8 cellular contexts compared by ENCODE assay signal in the genomic region with DNA sequence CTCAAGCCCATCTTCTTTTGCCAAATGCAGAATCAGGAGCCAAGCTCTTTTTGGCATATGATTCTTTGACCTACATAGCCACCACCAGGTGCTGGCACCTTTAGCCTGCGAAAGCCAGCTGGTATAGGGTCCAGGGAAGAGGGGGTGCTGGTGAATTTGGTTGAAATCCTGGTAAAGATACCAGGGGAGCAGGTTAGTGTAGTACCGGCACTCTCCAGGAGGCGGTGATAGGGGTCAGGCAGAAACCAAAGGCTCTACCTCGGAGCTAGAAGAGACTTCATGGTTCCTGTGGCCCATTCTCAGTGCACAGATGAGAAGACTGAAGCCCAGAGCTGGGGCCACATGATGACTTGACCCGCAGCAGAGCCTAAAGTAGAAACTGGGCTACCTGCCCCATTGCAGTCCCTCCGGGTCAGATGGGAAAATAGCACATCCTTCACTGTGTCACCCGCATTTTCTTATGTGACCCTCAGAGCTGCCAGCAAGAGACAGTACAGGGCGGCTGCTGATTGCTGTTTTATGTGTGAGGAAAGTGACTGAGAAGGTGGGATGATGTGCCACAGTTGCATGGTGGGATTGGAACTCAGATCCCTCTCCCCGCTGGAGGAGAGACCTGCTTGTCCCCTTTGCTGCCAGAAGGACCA. TPM values are rescaled to one million over a fixed set of nuclear protein-coding genes. Genes with fewer than 3 reads are reported as not detected.
DNase-seq lines count a peak whose midpoint lies in the region; ATAC-seq and TF ChIP-seq lines count a peak whose summit lies in the region.

No MANE protein-coding gene starts in this region.

- peak; percentile 22 for ATAC-seq in left ventricle myocardium superior
- no peak for ATAC-seq in HG02885 (IDR thresholded peaks at IDR 0.05; ENCODE audit: poor library complexity, unreplicated experiment)
- ATAC-seq in HG03280 (IDR thresholded peaks at IDR 0.05; ENCODE audit: unreplicated experiment), result no peak

- no peak overlapping the region for H3K9ac ChIP-seq in SK-N-SH

- H3K36me3 ChIP-seq in H7 (replicated peaks; ENCODE audit: control insufficient read depth, insufficient read depth, low read length), result peaks cover 14% of the 10 kb centered on the region
- H3K36me3 ChIP-seq in SK-N-SH (replicated peaks in 1 of 2; ENCODE audit: control insufficient read depth in 1 of 2, insufficient read depth in 2 of 2, low read length in 1 of 2), result peaks cover 13 to 45% of the 10 kb centered on the region in 2 experiments

- H3K4me3 Mint-ChIP-seq in CD14-positive monocyte, result no peak overlapping the region
- no peak overlapping the region for H3K4me3 Mint-ChIP-seq in activated naive CD4-positive, alpha-beta T cell treated with anti-CD3 and anti-CD28 coated beads for 36 hours

- 54% methylated on average over 6 of the region's 9 CpGs for WGBS in SK-N-SH (ENCODE audit: low lambda C conversion rate)

- TF ChIP-seq EP300 in SK-N-SH (IDR thresholded peaks at IDR 0.05; ENCODE audit: borderline replicate concordance in 1 of 2, low read depth in 1 of 2, low read length in 1 of 2), result no peak

- H3K9me3 Mint-ChIP-seq in CD14-positive monocyte, result peaks cover 0 to 2% (median 0%) of the 10 kb centered on the region in 7 donors
- no peaks in the 10 kb centered on the region for H3K9me3 Mint-ChIP-seq in activated naive CD4-positive, alpha-beta T cell treated with anti-CD3 and anti-CD28 coated beads for 36 hours

- DNase-seq in CD14-positive monocyte (ENCODE audit: low spot score) (peak; percentile 67), H7 (peak; percentile 92), SK-N-SH (peak; percentile 83), left ventricle myocardium superior (peak; percentile 61)
- DNase-seq in activated naive CD4-positive, alpha-beta T cell treated with anti-CD3 and anti-CD28 coated beads for 36 hours, result peak; percentile 88
- DNase-seq in stimulated activated CD4-positive, alpha-beta T cell treated with anti-CD3 and anti-CD28 coated beads, Interleukin-1b, Interleukin-23, amount 100 ng/mL, for 24 hours (ENCODE audit: low read depth in 4 of 4, low spot score in 1 of 4), result peak; percentile 65 to 76 (median 71)

- H3K27me3 ChIP-seq in H7 (ENCODE audit: control insufficient read depth, insufficient read depth, low read length), result no peaks in the 10 kb centered on the region
- H3K27me3 ChIP-seq in SK-N-SH (ENCODE audit: insufficient read depth), result no peaks in the 10 kb centered on the region

- H3K9me2 ChIP-seq in SK-N-SH, result no peaks in the 10 kb centered on the region

- POLR2A ChIA-PET in SK-N-SH (lab: Yijun Ruan, JAX), result no interaction called here

- no peak overlapping the region for H3K4me2 ChIP-seq in SK-N-SH

- CTCF ChIA-PET in SK-N-SH (lab: Yijun Ruan, JAX), result interaction anchor here (0.6 to 16.7 kb wide), 66 partner anchors 8 to 1416 kb away, joined by 3 to 380 read pairs (median 5); a partner anchor contains a TSS
- CTCF ChIA-PET in activated naive CD4-positive, alpha-beta T cell treated with anti-CD3 and anti-CD28 coated beads for 36 hours (lab: Charles Lee), result interaction anchor here (0.6 to 6.2 kb wide), 53 partner anchors 8 to 271 kb away, joined by 3 to 232 read pairs (median 5); a partner anchor contains a TSS

- peaks cover 55% of the 10 kb centered on the region for H3K4me1 Mint-ChIP-seq in CD14-positive monocyte
- H3K4me1 Mint-ChIP-seq in activated naive CD4-positive, alpha-beta T cell treated with anti-CD3 and anti-CD28 coated beads for 36 hours (ENCODE audit: low read depth), result peaks cover 53% of the 10 kb centered on the region

- peaks cover 0 to 1% (median 0%) of the 10 kb centered on the region in 3 donors for H3K27me3 Mint-ChIP-seq in CD14-positive monocyte (ENCODE audit: low read depth in 3 of 3)
- H3K27me3 Mint-ChIP-seq in activated naive CD4-positive, alpha-beta T cell treated with anti-CD3 and anti-CD28 coated beads for 36 hours (ENCODE audit: low read depth), result no peaks in the 10 kb centered on the region

- H3F3A ChIP-seq in SK-N-SH (replicated peaks; ENCODE audit: insufficient read depth), result no peaks in the 10 kb centered on the region

- peak; percentile 92 for TF ChIP-seq CTCF in CD14-positive monocyte (IDR thresholded peaks at IDR 0.05)
- TF ChIP-seq CTCF in SK-N-SH (IDR thresholded peaks at IDR 0.05), result peak; percentile 72

- peaks cover 61 to 62% of the 10 kb centered on the region in 2 donors for H3K36me3 Mint-ChIP-seq in CD14-positive monocyte
- peaks cover 10% of the 10 kb centered on the region for H3K36me3 Mint-ChIP-seq in activated naive CD4-positive, alpha-beta T cell treated with anti-CD3 and anti-CD28 coated beads for 36 hours (ENCODE audit: low read depth)

- H3K79me2 ChIP-seq in SK-N-SH (ENCODE audit: insufficient read depth), result no peaks in the 10 kb centered on the region

- H2AFZ ChIP-seq in SK-N-SH (ENCODE audit: low read depth), result no peak overlapping the region

- intact Hi-C loops in CD14-positive monocyte (cut with micrococcal nuclease), result loop anchor here (2.0 to 10.0 kb wide), 7 partner anchors 33 to 230 kb away; a partner anchor contains a TSS
- intact Hi-C loops in activated naive CD4-positive, alpha-beta T cell treated with anti-CD3 and anti-CD28 coated beads for 36 hours (cut with micrococcal nuclease), result loop anchor here (1.0 to 5.0 kb wide), 7 partner anchors 74 to 344 kb away; a partner anchor contains a TSS
- intact Hi-C loops in left ventricle myocardium superior (cut with micrococcal nuclease), result no loop called here

- peak; percentile 85 for TF ChIP-seq RAD21 in SK-N-SH (IDR thresholded peaks at IDR 0.05; ENCODE audit: low read length)

- no peak overlapping the region for H3K4me3 ChIP-seq in H7 (ENCODE audit: insufficient read depth, low read depth, low read length)
- H3K4me3 ChIP-seq in SK-N-SH (ENCODE audit: low read depth in 2 of 2, low read length in 1 of 2), result no peak overlapping the region; a peak in 1 of 4 replicates

- peak overlapping the region; percentile 14 to 81 (median 31) for H3K27ac Mint-ChIP-seq in CD14-positive monocyte
- H3K27ac Mint-ChIP-seq in activated naive CD4-positive, alpha-beta T cell treated with anti-CD3 and anti-CD28 coated beads for 36 hours, result no peak overlapping the region

- peaks cover 5% of the 10 kb centered on the region; the same call in 1 of the 2 replicates for H4K20me1 ChIP-seq in SK-N-SH (ENCODE audit: insufficient read depth)

- peaks cover 0 to 2% of the 10 kb centered on the region in 2 experiments; a peak in 1 of 4 replicates for H3K4me1 ChIP-seq in SK-N-SH (ENCODE audit: control insufficient read depth in 1 of 2, insufficient read depth in 2 of 2, low read depth in 1 of 2, low read length in 1 of 2)

- H3K9me3 ChIP-seq in SK-N-SH, result no peaks in the 10 kb centered on the region

- H3K27ac ChIP-seq in SK-N-SH (ENCODE audit: low read depth in 2 of 2, low read length in 1 of 2), result no peak overlapping the region

TF ChIP-seq in SK-N-SH, 30 proteins besides CTCF, POLR2A, EP300 and RAD21:
- peak; percentile 85 for TF ChIP-seq SMC3 (IDR thresholded peaks at IDR 0.05; ENCODE audit: low read depth, low read length)
- no peak for TF ChIP-seq TEAD4 (IDR thresholded peaks at IDR 0.05; ENCODE audit: borderline replicate concordance, insufficient read depth)

RNA-seq across cellular contexts. Expression of a gene that starts 36.0 kb away (rescaled TPM):
- polyA plus RNA-seq in CD14-positive monocyte, result not detected
- total RNA-seq in H7 (2014; rRNA removed; shearing (Covaris generic)), result not detected in 2 replicates
- polyA plus RNA-seq in SK-N-SH (2012; rRNA removed), result not detected in 2 replicates
- not detected in 2 replicates for polyA plus RNA-seq in SK-N-SH (2012; cell fraction: cytosol; rRNA removed)
- polyA plus RNA-seq in SK-N-SH (2012; cell fraction: nucleus; rRNA removed), result 0.07 TPM in 1 of 2 replicates, not detected in the other
- total RNA-seq in activated naive CD4-positive, alpha-beta T cell treated with anti-CD3 and anti-CD28 coated beads for 36 hours, result not detected
- not detected for total RNA-seq in left ventricle myocardium superior

RNA-seq across cellular contexts. Expression of a gene that starts 37.7 kb away (rescaled TPM):
- polyA plus RNA-seq in CD14-positive monocyte (1 to 10 TPM; 4.1 to 7.8 TPM), SK-N-SH (2012; rRNA removed) (not detected in 2 replicates)
- total RNA-seq in H7 (2014; rRNA removed; shearing (Covaris generic)), result not detected in 2 replicates
- not detected in 2 replicates for polyA plus RNA-seq in SK-N-SH (2012; cell fraction: cytosol; rRNA removed)
- polyA plus RNA-seq in SK-N-SH (2012; cell fraction: nucleus; rRNA removed), result not detected in 2 replicates
- total RNA-seq in activated naive CD4-positive, alpha-beta T cell treated with anti-CD3 and anti-CD28 coated beads for 36 hours, result not detected
- total RNA-seq in left ventricle myocardium superior, result 0.37 TPM

RNA-seq across cellular contexts. Expression of a gene that starts 49.9 kb away (rescaled TPM):
- polyA plus RNA-seq in CD14-positive monocyte (1 to 10 TPM; 1.6 to 2.2 TPM), SK-N-SH (2012; rRNA removed) (45.9 and 46.8 TPM in 2 replicates)
- total RNA-seq in H7 (2014; rRNA removed; shearing (Covaris generic)), result 67.7 and 77.8 TPM in 2 replicates
- 34.8 and 47.6 TPM in 2 replicates for polyA plus RNA-seq in SK-N-SH (2012; cell fraction: cytosol; rRNA removed)
- polyA plus RNA-seq in SK-N-SH (2012; cell fraction: nucleus; rRNA removed), result 75.5 and 84.1 TPM in 2 replicates
- total RNA-seq in activated naive CD4-positive, alpha-beta T cell treated with anti-CD3 and anti-CD28 coated beads for 36 hours, result 10 to 100 TPM; 83.4 to 85.3 TPM
- total RNA-seq in left ventricle myocardium superior, result 228 TPM
